Comparison of ENCODE assay signal across 8 cellular contexts in the genomic region with DNA sequence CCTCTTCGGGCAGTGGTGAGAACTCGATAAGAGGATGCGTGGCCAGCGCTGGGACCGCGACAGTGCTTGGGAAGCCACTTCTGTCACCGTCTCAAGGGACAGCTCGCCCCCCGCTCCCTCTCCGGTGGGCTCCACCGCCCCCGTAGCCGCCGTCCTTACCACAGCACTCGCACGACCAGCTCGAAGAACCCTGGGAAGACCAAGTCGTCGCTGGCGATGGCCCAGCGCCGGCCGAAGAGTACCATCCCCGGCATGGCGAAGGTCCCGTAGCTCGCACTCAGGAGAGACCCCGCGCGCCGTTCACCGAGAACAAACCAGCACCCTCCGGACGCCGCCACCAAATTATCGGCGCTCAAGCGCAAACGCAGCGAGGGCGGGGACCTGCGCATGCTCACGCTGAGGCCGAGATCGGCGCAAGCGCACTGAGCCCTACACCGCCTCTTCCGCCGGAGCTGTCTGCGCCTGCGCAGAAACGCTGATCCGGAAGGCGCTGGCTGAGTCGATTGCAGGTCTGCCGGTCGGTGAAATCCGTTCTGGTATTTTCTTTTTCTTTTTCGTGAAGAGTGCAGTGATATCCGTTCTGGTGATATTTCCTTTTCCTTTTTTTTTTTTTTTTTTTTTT. TPM values are rescaled to one million over a fixed set of nuclear protein-coding genes. Genes with fewer than 3 reads are reported as not detected.
A peak's percentile ranks its signal among the peaks of the same experiment; 100 is the strongest.
DNase-seq lines count a peak whose midpoint lies in the region; ATAC-seq and TF ChIP-seq lines count a peak whose summit lies in the region.

A gene with protein sequence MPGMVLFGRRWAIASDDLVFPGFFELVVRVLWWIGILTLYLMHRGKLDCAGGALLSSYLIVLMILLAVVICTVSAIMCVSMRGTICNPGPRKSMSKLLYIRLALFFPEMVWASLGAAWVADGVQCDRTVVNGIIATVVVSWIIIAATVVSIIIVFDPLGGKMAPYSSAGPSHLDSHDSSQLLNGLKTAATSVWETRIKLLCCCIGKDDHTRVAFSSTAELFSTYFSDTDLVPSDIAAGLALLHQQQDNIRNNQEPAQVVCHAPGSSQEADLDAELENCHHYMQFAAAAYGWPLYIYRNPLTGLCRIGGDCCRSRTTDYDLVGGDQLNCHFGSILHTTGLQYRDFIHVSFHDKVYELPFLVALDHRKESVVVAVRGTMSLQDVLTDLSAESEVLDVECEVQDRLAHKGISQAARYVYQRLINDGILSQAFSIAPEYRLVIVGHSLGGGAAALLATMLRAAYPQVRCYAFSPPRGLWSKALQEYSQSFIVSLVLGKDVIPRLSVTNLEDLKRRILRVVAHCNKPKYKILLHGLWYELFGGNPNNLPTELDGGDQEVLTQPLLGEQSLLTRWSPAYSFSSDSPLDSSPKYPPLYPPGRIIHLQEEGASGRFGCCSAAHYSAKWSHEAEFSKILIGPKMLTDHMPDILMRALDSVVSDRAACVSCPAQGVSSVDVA (minus strand): TSS at position 366 of the 622 bp plus-strand sequence. CDS start 112 bp downstream, at position 254.

- TF ChIP-seq POLR2A in prostate gland (IDR thresholded peaks at IDR 0.05) = peak; percentile 95

- peak; percentile 53 for ATAC-seq in GM18499 (IDR thresholded peaks at IDR 0.05; ENCODE audit: insufficient read depth, unreplicated experiment)
- ATAC-seq in HG02970 (IDR thresholded peaks at IDR 0.05; ENCODE audit: low FRiP score, unreplicated experiment) = peak; percentile 80
- ATAC-seq in left ventricle myocardium superior = peak; percentile 94

- H3K4me1 ChIP-seq in prostate gland (replicated peaks) = no peaks in the 10 kb centered on the region

- DNase-seq in NCI-H187 treated with DMSO at 0.1 percent for 48 hours (lab: John Stamatoyannopoulos, UW) (peak; percentile 37), T-helper 2 cell (peak; percentile 91 to 96 (median 94)), left ventricle myocardium superior (peak; percentile 97), prostate gland (ENCODE audit: low spot score) (peak; percentile 85), ureter (ENCODE audit: low spot score) (peak; percentile 94)

- H3K9me3 ChIP-seq in prostate gland = no peaks in the 10 kb centered on the region

- intact Hi-C loops in left ventricle myocardium superior (cut with micrococcal nuclease) (no loop called here), prostate gland (cut with DNase I) (no loop called here)

- WGBS in prostate gland = under 1% methylated on average over 61 of the region's 61 CpGs

- H3K27ac ChIP-seq in angular gyrus (ENCODE audit: low read depth, low read length) = peak within 1 kb of the TSS; percentile 95
- H3K27ac ChIP-seq in prostate gland = peak within 1 kb of the TSS; percentile 83 to 86

- H3K4me3 ChIP-seq in prostate gland = peak within 1 kb of the TSS; percentile 78 to 80

- no peaks in the 10 kb centered on the region for H3K36me3 ChIP-seq in prostate gland

- peak in 2 of 4 experiments; percentile 27 to 36 for TF ChIP-seq CTCF in prostate gland (IDR thresholded peaks at IDR 0.05)

- no peaks in the 10 kb centered on the region for H3K27me3 ChIP-seq in prostate gland (replicated peaks; ENCODE audit: insufficient read depth)

RNA-seq across cellular contexts. Expression of the gene that starts here (rescaled TPM):
- 10.1 TPM for total RNA-seq in left ventricle myocardium superior
- 10 to 100 TPM in 1 of 2 donors, 1 to 10 TPM in 1; 9.7 to 20.4 TPM for total RNA-seq in prostate gland
- total RNA-seq in ureter = 16.8 TPM

Comparison
In these comparisons a context has a peak if more than half of its experiments do, and no peak if none do; other contexts are left out.
1. Peak in every context shown above with its lines: DNase-seq, ATAC-seq, H3K4me3 ChIP-seq and H3K27ac ChIP-seq.
2. DNase-seq: peak in every context shown above with its lines; median percentile 97 in left ventricle myocardium superior; 94 in T-helper 2 cell; 94 in ureter; 85 in prostate gland; 37 in NCI-H187 treated with DMSO at 0.1 percent for 48 hours.